Comparison of ENCODE assay signal across 31 cellular contexts in the genomic region with DNA sequence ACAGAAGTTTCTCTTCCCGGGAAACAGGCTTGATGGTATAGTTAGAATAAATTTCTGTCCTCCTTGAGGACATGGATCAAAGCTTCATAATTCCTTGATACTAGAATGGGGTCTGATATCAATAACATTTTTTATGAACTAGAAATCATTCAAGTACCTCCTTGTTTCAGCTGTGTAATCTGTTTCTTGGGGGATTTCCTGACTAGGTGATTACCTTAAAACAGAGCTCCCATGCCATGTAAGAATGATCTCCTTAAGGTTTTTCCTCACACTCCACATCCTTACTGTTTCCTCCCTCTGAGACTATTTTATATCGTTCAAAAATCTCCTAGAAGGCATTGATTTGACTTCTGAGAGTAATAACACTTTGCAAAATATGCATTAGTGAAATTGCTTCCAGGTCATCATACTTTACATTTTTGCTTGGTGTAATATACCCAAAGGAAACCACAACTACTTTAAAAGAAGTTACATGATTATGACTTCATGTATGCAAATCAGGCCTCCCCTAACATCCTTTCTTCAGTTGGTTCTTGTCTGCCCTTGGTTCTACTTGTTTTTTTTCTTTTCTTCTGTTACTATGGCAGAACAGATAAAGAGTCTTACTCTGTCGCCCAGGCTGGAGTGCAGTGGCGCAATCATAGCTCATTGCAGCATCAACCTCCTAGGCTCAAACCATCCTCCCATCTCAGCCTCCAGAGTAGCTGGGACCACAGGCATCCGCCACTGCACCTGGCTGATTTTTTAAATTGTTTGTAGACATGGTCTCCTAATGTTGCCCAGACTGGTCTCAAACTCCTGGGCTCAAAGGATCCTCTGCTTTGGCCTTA.
DNase-seq lines count a peak whose midpoint lies in the region; ATAC-seq and TF ChIP-seq lines count a peak whose summit lies in the region.
"Had no signal": no experiment of that assay in that cellular context is flagged by ENCODE, and none has a peak within 500 bp of the region (broad histone marks: within the 10 kb centered on the region; RNA-seq: fewer than 3 reads in every experiment).

No MANE protein-coding gene starts in this region.

- H3K9me3 Mint-ChIP-seq in activated naive CD8-positive, alpha-beta T cell treated with anti-CD3 and anti-CD28 coated beads, Interleukin-2, amount 50 U/mL, for 24 hours, result peaks cover 2% of the 10 kb centered on the region
- H3K9me3 Mint-ChIP-seq in activated CD4-positive, alpha-beta T cell treated with anti-CD3 and anti-CD28 coated beads, Interleukin-2, amount 10 ng/mL, durations not matched to agents 24 days and 14 days, result no peaks in the 10 kb centered on the region
- H3K9me3 Mint-ChIP-seq in endodermal cell, result peaks cover 8% of the 10 kb centered on the region
- H3K9me3 Mint-ChIP-seq: natural killer cell treated with Interleukin-12 subunit alpha and Interleukin-12 subunit beta and Interleukin-15 and Interleukin-18, amount 100 ng/mL, for 72 hours had no signal

- no peak overlapping the region for H3K27ac Mint-ChIP-seq in activated naive CD8-positive, alpha-beta T cell treated with anti-CD3 and anti-CD28 coated beads, Interleukin-2, amount 50 U/mL, for 24 hours
- H3K27ac Mint-ChIP-seq in activated CD4-positive, alpha-beta T cell treated with anti-CD3 and anti-CD28 coated beads, Interleukin-2, amount 10 ng/mL, durations not matched to agents 24 days and 14 days, result no peak overlapping the region
- no peak overlapping the region for H3K27ac Mint-ChIP-seq in endodermal cell
- H3K27ac Mint-ChIP-seq: activated CD8-positive, alpha-beta T cell treated with anti-CD3 and anti-CD28 coated beads for 36 hours; natural killer cell treated with Interleukin-12 subunit alpha and Interleukin-12 subunit beta and Interleukin-15 and Interleukin-18, amount 100 ng/mL, for 72 hours; stimulated activated naive B cell treated with anti-CD40 and anti-IgM and Interleukin-4, amounts not matched to agents 10 μg/mL and 1 μg/mL and 100 μg/mL, for 72 hours had no signal

- H4K20me1 ChIP-seq in DND-41 (ENCODE audit: insufficient read depth, low read length) (no peaks in the 10 kb centered on the region), GM23248 (ENCODE audit: insufficient read depth) (no peaks in the 10 kb centered on the region), OCI-LY7 (ENCODE audit: insufficient read depth, low read length) (no peaks in the 10 kb centered on the region)
- H4K20me1 ChIP-seq: BLaER1 treated with 17β-estradiol and CSF1 and Interleukin-3, amounts not matched to agents 10 nM and 100 nM had no signal

- H3K4me1 Mint-ChIP-seq in activated naive CD8-positive, alpha-beta T cell treated with anti-CD3 and anti-CD28 coated beads, Interleukin-2, amount 50 U/mL, for 24 hours, result peaks cover 16% of the 10 kb centered on the region
- peaks cover 27% of the 10 kb centered on the region for H3K4me1 Mint-ChIP-seq in activated CD4-positive, alpha-beta T cell treated with anti-CD3 and anti-CD28 coated beads, Interleukin-2, amount 10 ng/mL, durations not matched to agents 24 days and 14 days
- peaks cover 2% of the 10 kb centered on the region for H3K4me1 Mint-ChIP-seq in endodermal cell

- in situ Hi-C loops in GM23248 (cut with MboI), result no loop called here

- H3K4me3 ChIP-seq in DND-41 (ENCODE audit: low read depth in 1 of 2, low read length in 2 of 2) (no peak overlapping the region), GM23248 (no peak overlapping the region), OCI-LY7 (ENCODE audit: low read depth, low read length, poor library complexity, severe bottlenecking) (peak overlapping the region; percentile 40), foreskin fibroblast (ENCODE audit: low read depth in 1 of 2, low read length in 2 of 2) (no peak overlapping the region), endodermal cell (ENCODE audit: low read length) (no peak overlapping the region)
- H3K4me3 ChIP-seq: BLaER1 treated with 17β-estradiol and CSF1 and Interleukin-3, amounts not matched to agents 10 nM and 100 nM; gastroesophageal sphincter; pancreas; right atrium auricular region; spleen; suprapubic skin had no signal

- no peak overlapping the region for H3K4me3 Mint-ChIP-seq in activated naive CD8-positive, alpha-beta T cell treated with anti-CD3 and anti-CD28 coated beads, Interleukin-2, amount 50 U/mL, for 24 hours
- H3K4me3 Mint-ChIP-seq in activated CD4-positive, alpha-beta T cell treated with anti-CD3 and anti-CD28 coated beads, Interleukin-2, amount 10 ng/mL, durations not matched to agents 24 days and 14 days, result no peak overlapping the region
- H3K4me3 Mint-ChIP-seq in endodermal cell, result no peak overlapping the region
- H3K4me3 Mint-ChIP-seq: activated CD8-positive, alpha-beta T cell treated with anti-CD3 and anti-CD28 coated beads for 36 hours; natural killer cell treated with Interleukin-12 subunit alpha and Interleukin-12 subunit beta and Interleukin-15 and Interleukin-18, amount 100 ng/mL, for 72 hours; stimulated activated naive B cell treated with anti-CD40 and anti-IgM and Interleukin-4, amounts not matched to agents 10 μg/mL and 1 μg/mL and 100 μg/mL, for 72 hours had no signal

- H3K27me3 Mint-ChIP-seq in activated naive CD8-positive, alpha-beta T cell treated with anti-CD3 and anti-CD28 coated beads, Interleukin-2, amount 50 U/mL, for 24 hours, result peaks cover 3% of the 10 kb centered on the region
- H3K27me3 Mint-ChIP-seq in activated CD4-positive, alpha-beta T cell treated with anti-CD3 and anti-CD28 coated beads, Interleukin-2, amount 10 ng/mL, durations not matched to agents 24 days and 14 days, result peaks cover 4% of the 10 kb centered on the region
- no peaks in the 10 kb centered on the region for H3K27me3 Mint-ChIP-seq in endodermal cell (ENCODE audit: insufficient read depth)
- H3K27me3 Mint-ChIP-seq: natural killer cell treated with Interleukin-12 subunit alpha and Interleukin-12 subunit beta and Interleukin-15 and Interleukin-18, amount 100 ng/mL, for 72 hours; stimulated activated naive B cell treated with anti-CD40 and anti-IgM and Interleukin-4, amounts not matched to agents 10 μg/mL and 1 μg/mL and 100 μg/mL, for 72 hours had no signal

- CTCF ChIA-PET in OCI-LY7 (lab: Charles Lee; ENCODE audit: unreplicated experiment), result no interaction called here

- no peak for TF ChIP-seq CTCF in DND-41 (IDR thresholded peaks at IDR 0.05; ENCODE audit: borderline replicate concordance, extremely low read depth, low read length, poor library complexity, severe bottlenecking)
- no peak for TF ChIP-seq CTCF in OCI-LY7 (conservative IDR thresholded peaks at IDR 0.05; ENCODE audit: low read length)
- no peak for TF ChIP-seq CTCF in foreskin fibroblast (IDR thresholded peaks at IDR 0.05; ENCODE audit: low read depth, low read length)
- TF ChIP-seq CTCF in endodermal cell (conservative IDR thresholded peaks at IDR 0.05), result no peak

- POLR2A ChIA-PET in OCI-LY7 (lab: Charles Lee), result interaction anchor here (1.3 to 2.7 kb wide), 3 partner anchors 8 to 13 kb away, joined by 4 to 14 read pairs (median 8); no protein-coding TSS in a partner anchor

- H3K9me2 ChIP-seq in GM23248 (ENCODE audit: insufficient read depth) (no peaks in the 10 kb centered on the region), OCI-LY7 (ENCODE audit: insufficient read depth, low read length) (no peaks in the 10 kb centered on the region)

- H3K4me1 ChIP-seq in DND-41 (ENCODE audit: insufficient read depth, low read length) (peaks cover 38% of the 10 kb centered on the region), GM23248 (ENCODE audit: insufficient read depth) (peaks cover 5% of the 10 kb centered on the region), OCI-LY7 (ENCODE audit: insufficient read depth, low read length, poor library complexity, severe bottlenecking) (peaks cover 57% of the 10 kb centered on the region), endodermal cell (ENCODE audit: control insufficient read depth, insufficient read depth, low read length) (no peaks in the 10 kb centered on the region)
- H3K4me1 ChIP-seq: pancreas had no signal

- peaks cover 3% of the 10 kb centered on the region for H3K36me3 Mint-ChIP-seq in activated naive CD8-positive, alpha-beta T cell treated with anti-CD3 and anti-CD28 coated beads, Interleukin-2, amount 50 U/mL, for 24 hours (ENCODE audit: low read depth)
- H3K36me3 Mint-ChIP-seq in activated CD4-positive, alpha-beta T cell treated with anti-CD3 and anti-CD28 coated beads, Interleukin-2, amount 10 ng/mL, durations not matched to agents 24 days and 14 days (ENCODE audit: low read depth), result peaks cover 1% of the 10 kb centered on the region
- H3K36me3 Mint-ChIP-seq in endodermal cell (ENCODE audit: low read depth), result peaks cover 5% of the 10 kb centered on the region
- H3K36me3 Mint-ChIP-seq: natural killer cell treated with Interleukin-12 subunit alpha and Interleukin-12 subunit beta and Interleukin-15 and Interleukin-18, amount 100 ng/mL, for 72 hours; stimulated activated naive B cell treated with anti-CD40 and anti-IgM and Interleukin-4, amounts not matched to agents 10 μg/mL and 1 μg/mL and 100 μg/mL, for 72 hours had no signal

- DNase-seq in DND-41, result no peak
- DNase-seq in GM23248, result peak; percentile 15
- DNase-seq in OCI-LY7 (ENCODE audit: low spot score), result peak; percentile 33
- DNase-seq in foreskin fibroblast, result peak; percentile 17 to 34
- DNase-seq in activated naive CD8-positive, alpha-beta T cell treated with anti-CD3 and anti-CD28 coated beads, Interleukin-2, amount 50 U/mL, for 24 hours, result no peak
- no peak for DNase-seq in activated CD4-positive, alpha-beta T cell treated with anti-CD3 and anti-CD28 coated beads, Interleukin-2, amount 10 ng/mL, durations not matched to agents 24 days and 14 days
- DNase-seq in NCI-H748 treated with DMSO at 0.1 percent for 48 hours (lab: John Stamatoyannopoulos, UW), result no peak
- no peak for DNase-seq in endodermal cell
- DNase-seq: activated CD8-positive, alpha-beta T cell treated with anti-CD3 and anti-CD28 coated beads for 36 hours; brain microvascular endothelial cell; Calu3; effector CD8-positive, alpha-beta T cell; erythroblast; GOT3; islet precursor cell; Karpas-422; NCI-H1092 treated with DMSO at 0.1 percent for 48 hours; NCI-H187 treated with DMSO at 0.1 percent for 48 hours; NCI-H2227 treated with DMSO at 0.1 percent for 48 hours; pancreas; SHP77; spleen; stimulated activated CD4-positive, alpha-beta T cell treated with anti-CD3 and anti-CD28 coated beads, Interleukin-2, amount 100 ng/mL, for 48 hours; stimulated activated naive B cell treated with anti-CD40 and anti-IgM and Interleukin-4, amounts not matched to agents 10 μg/mL and 1 μg/mL and 100 μg/mL, for 72 hours; SW 1271; T1000 had no signal

- intact Hi-C loops in OCI-LY7 (cut with micrococcal nuclease; ENCODE audit: unreplicated experiment), result no loop called here
- intact Hi-C loops in activated CD4-positive, alpha-beta T cell treated with anti-CD3 and anti-CD28 coated beads, Interleukin-2, amount 10 ng/mL, durations not matched to agents 24 days and 14 days (cut with micrococcal nuclease), result no loop called here

- H3K4me2 ChIP-seq in DND-41 (ENCODE audit: insufficient read depth, low read length) (no peak overlapping the region), GM23248 (ENCODE audit: unreplicated experiment) (no peak overlapping the region), OCI-LY7 (ENCODE audit: low read length) (peak overlapping the region; percentile 59)

- H3K9me3 ChIP-seq in DND-41 (ENCODE audit: insufficient read depth, low read length, severe bottlenecking) (peaks cover 7% of the 10 kb centered on the region), GM23248 (ENCODE audit: low read depth) (no peaks in the 10 kb centered on the region), OCI-LY7 (ENCODE audit: low read length) (peaks cover 8% of the 10 kb centered on the region; the same call in 1 of the 2 replicates), endodermal cell (ENCODE audit: control insufficient read depth, low read length) (peaks cover 14% of the 10 kb centered on the region)
- H3K9me3 ChIP-seq: gastroesophageal sphincter, pancreas, right atrium auricular region, spleen had no signal

- ATAC-seq in DND-41 (ENCODE audit: insufficient read depth, low read depth), result no peak
- ATAC-seq in activated naive CD8-positive, alpha-beta T cell treated with anti-CD3 and anti-CD28 coated beads, Interleukin-2, amount 50 U/mL, for 24 hours, result no peak
- ATAC-seq: activated CD8-positive, alpha-beta T cell treated with anti-CD3 and anti-CD28 coated beads for 36 hours; gastroesophageal sphincter; natural killer cell treated with Interleukin-12 subunit alpha and Interleukin-12 subunit beta and Interleukin-15 and Interleukin-18, amount 100 ng/mL, for 72 hours; pancreas had no signal

- BruUV-seq in OCI-LY7 (replicated peaks; lab: Mats Ljungman, UMichigan), result no TSS peak

- H3F3A ChIP-seq in GM23248 (ENCODE audit: insufficient read depth), result no peaks in the 10 kb centered on the region

- H2AFZ ChIP-seq in DND-41 (ENCODE audit: low read depth, low read length) (no peak overlapping the region), GM23248 (no peak overlapping the region), OCI-LY7 (ENCODE audit: low read length) (peak overlapping the region; percentile 31; the same call in 1 of the 2 replicates)

- H3K79me2 ChIP-seq in DND-41 (ENCODE audit: insufficient read depth, low read length), result peaks cover 73% of the 10 kb centered on the region
- no peaks in the 10 kb centered on the region for H3K79me2 ChIP-seq in GM23248 (ENCODE audit: insufficient read depth)
- peaks cover 91% of the 10 kb centered on the region for H3K79me2 ChIP-seq in OCI-LY7 (ENCODE audit: insufficient read depth, low read depth, low read length)

- H3K36me3 ChIP-seq in DND-41 (ENCODE audit: insufficient read depth, low read length) (no peaks in the 10 kb centered on the region), GM23248 (ENCODE audit: low read depth) (no peaks in the 10 kb centered on the region), OCI-LY7 (ENCODE audit: insufficient read depth, low read length) (no peaks in the 10 kb centered on the region), endodermal cell (ENCODE audit: control insufficient read depth, insufficient read depth, low read length) (no peaks in the 10 kb centered on the region)
- H3K36me3 ChIP-seq: BLaER1 treated with 17β-estradiol and CSF1 and Interleukin-3, amounts not matched to agents 10 nM and 100 nM; brain microvascular endothelial cell; gastroesophageal sphincter; pancreas; right atrium auricular region; spleen; suprapubic skin had no signal

- H3K27ac ChIP-seq in DND-41 (ENCODE audit: low read length), result peak overlapping the region; percentile 23; the same call in 1 of the 2 replicates
- H3K27ac ChIP-seq in GM23248, result no peak overlapping the region
- peak overlapping the region; percentile 43 for H3K27ac ChIP-seq in OCI-LY7 (ENCODE audit: low read depth, low read length, poor library complexity, severe bottlenecking)
- H3K27ac ChIP-seq in endodermal cell (ENCODE audit: low read depth, low read length), result no peak overlapping the region
- H3K27ac ChIP-seq: BLaER1 treated with 17β-estradiol and CSF1 and Interleukin-3, amounts not matched to agents 10 nM and 100 nM; brain microvascular endothelial cell; gastroesophageal sphincter; pancreas; right atrium auricular region; spleen; suprapubic skin had no signal

- WGBS in GM23248 (ENCODE audit: low coverage in 1 of 2, low lambda C conversion rate in 2 of 2, missing lambda C conversion rate in 2 of 2), 2 experiments, result 82 to 87% methylated on average over 5 of the region's 5 CpGs
- WGBS in endodermal cell (ENCODE audit: insufficient coverage in 1 of 2, insufficient read length in 1 of 2), 2 experiments, result 83 to 88% methylated on average over 2 to 5 of the region's 5 CpGs

- H3K27me3 ChIP-seq in DND-41 (ENCODE audit: insufficient read depth, low read length, poor library complexity), result no peaks in the 10 kb centered on the region
- H3K27me3 ChIP-seq in GM23248 (replicated peaks; ENCODE audit: insufficient read depth), result no peaks in the 10 kb centered on the region
- H3K27me3 ChIP-seq in endodermal cell (ENCODE audit: control insufficient read depth, insufficient read depth, low read length, poor library complexity, severe bottlenecking), result no peaks in the 10 kb centered on the region
- H3K27me3 ChIP-seq: BLaER1 treated with 17β-estradiol and CSF1 and Interleukin-3, amounts not matched to agents 10 nM and 100 nM; brain microvascular endothelial cell; gastroesophageal sphincter; right atrium auricular region; spleen; suprapubic skin had no signal

- H3K9ac ChIP-seq in DND-41 (ENCODE audit: low read depth, low read length) (no peak overlapping the region), GM23248 (no peak overlapping the region), endodermal cell (ENCODE audit: extremely low read depth, low read length, poor library complexity, severe bottlenecking) (no peak overlapping the region)
- H3K9ac ChIP-seq: BLaER1 treated with 17β-estradiol and CSF1 and Interleukin-3, amounts not matched to agents 10 nM and 100 nM had no signal

Comparison
In these comparisons a context has a peak if more than half of its experiments do, and no peak if none do; other contexts are left out.
1. DNase-seq: peak in GM23248 (single experiment), OCI-LY7 (single experiment) and foreskin fibroblast (2 of 2); none in DND-41 (single experiment), activated naive CD8-positive, alpha-beta T cell treated with anti-CD3 and anti-CD28 coated beads, Interleukin-2, amount 50 U/mL, for 24 hours (single experiment), activated CD4-positive, alpha-beta T cell treated with anti-CD3 and anti-CD28 coated beads, Interleukin-2, amount 10 ng/mL, durations not matched to agents 24 days and 14 days (single experiment), NCI-H748 treated with DMSO at 0.1 percent for 48 hours (single experiment) and endodermal cell (single experiment).
2. H3K27ac ChIP-seq: peak in DND-41 (single experiment) and OCI-LY7 (single experiment); none in GM23248 (single experiment) and endodermal cell (single experiment).